ENCODE assay signal across 28 cellular contexts in the genomic region with DNA sequence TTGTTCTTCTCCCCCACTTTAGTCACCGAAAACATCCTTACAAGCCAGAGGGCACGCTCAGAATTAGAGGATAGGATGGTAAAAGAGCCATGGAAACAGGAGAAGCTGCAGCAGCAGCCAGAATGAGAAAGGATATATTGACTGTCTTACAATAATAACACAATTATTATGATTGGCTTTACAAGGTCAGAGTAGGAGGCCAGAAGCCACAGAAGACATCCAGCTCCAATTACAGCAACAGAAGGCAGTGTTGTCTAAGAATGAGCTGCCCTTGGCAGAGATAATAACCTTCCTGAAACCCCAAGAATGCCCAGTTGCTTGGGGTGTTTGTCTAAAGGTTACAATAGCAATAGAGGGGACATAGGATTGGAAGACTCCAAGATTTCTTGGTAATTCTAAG.
"Had no signal": no experiment of that assay in that cellular context is flagged by ENCODE, and none has a peak within 500 bp of the region (broad histone marks: within the 10 kb centered on the region; RNA-seq: fewer than 3 reads in every experiment).

No MANE protein-coding gene starts in this region.

- ATAC-seq: effector memory CD8-positive, alpha-beta T cell; natural killer cell treated with Interleukin-12 subunit alpha and Interleukin-12 subunit beta and Interleukin-15 and Interleukin-18, amount 100 ng/mL, for 72 hours; right lobe of liver; stimulated activated memory B cell treated with anti-CD40 and anti-IgM and Interleukin-4, amounts not matched to agents 10 μg/mL and 1 μg/mL and 100 μg/mL, for 72 hours; stimulated activated naive CD8-positive, alpha-beta T cell treated with anti-CD3 and anti-CD28 coated beads, Interleukin-15, amount 100 ng/mL, for 72 hours had no signal

- H3K36me3 ChIP-seq: ascending aorta, right lobe of liver, tibial artery had no signal

- H3K9me3 Mint-ChIP-seq: activated CD4-positive, alpha-beta memory T cell treated with anti-CD3 and anti-CD28 coated beads for 36 hours; activated CD4-positive, alpha-beta T cell treated with anti-CD3 and anti-CD28 coated beads, Interleukin-2, amount 10 ng/mL, durations not matched to agents 24 days and 14 days; activated naive CD4-positive, alpha-beta T cell treated with anti-CD3 and anti-CD28 coated beads for 36 hours; activated T-helper 1 cell treated with anti-CD3 and anti-CD28 coated beads, Interleukin-12 subunit alpha, Interleukin-12 subunit beta, Interleukin-2, Interleukin-4 antibody, amounts not matched to agents 30 ng/mL and 10 ng/mL and 1 ng/mL, durations not matched to agents 14 hours and 24 hours and 36 hours; brain; effector memory CD8-positive, alpha-beta T cell; natural killer cell treated with Interleukin-12 subunit alpha and Interleukin-12 subunit beta and Interleukin-15 and Interleukin-18, amount 100 ng/mL, for 72 hours; T-helper 2 cell treated with Interferon-gamma antibody and Interleukin-4, amounts not matched to agents 5 μg/mL and 100 μg/mL, for 36 hours had no signal

- H3K4me1 ChIP-seq: ascending aorta, right lobe of liver had no signal

- H3K4me1 Mint-ChIP-seq: activated CD4-positive, alpha-beta T cell treated with anti-CD3 and anti-CD28 coated beads, Interleukin-2, amount 10 ng/mL, durations not matched to agents 24 days and 14 days; activated naive CD8-positive, alpha-beta T cell treated with anti-CD3 and anti-CD28 coated beads for 36 hours; brain; stimulated activated memory B cell treated with anti-CD40 and anti-IgM and Interleukin-4, amounts not matched to agents 10 μg/mL and 1 μg/mL and 100 μg/mL, for 72 hours; stimulated activated naive CD8-positive, alpha-beta T cell treated with anti-CD3 and anti-CD28 coated beads, Interleukin-15, amount 100 ng/mL, for 72 hours had no signal

- H3K27me3 Mint-ChIP-seq: activated naive CD8-positive, alpha-beta T cell treated with anti-CD3 and anti-CD28 coated beads for 36 hours; brain; progenitor cell of endocrine pancreas; stimulated activated naive CD8-positive, alpha-beta T cell treated with anti-CD3 and anti-CD28 coated beads, Interleukin-15, amount 100 ng/mL, for 72 hours had no signal

- H3K27ac Mint-ChIP-seq: activated CD4-positive, alpha-beta memory T cell treated with anti-CD3 and anti-CD28 coated beads for 36 hours; activated CD4-positive, alpha-beta T cell treated with anti-CD3 and anti-CD28 coated beads, Interleukin-2, amount 10 ng/mL, durations not matched to agents 24 days and 14 days; activated naive CD4-positive, alpha-beta T cell treated with anti-CD3 and anti-CD28 coated beads for 36 hours; activated naive CD8-positive, alpha-beta T cell treated with anti-CD3 and anti-CD28 coated beads for 36 hours; activated T-helper 1 cell treated with anti-CD3 and anti-CD28 coated beads, Interleukin-12 subunit alpha, Interleukin-12 subunit beta, Interleukin-2, Interleukin-4 antibody, amounts not matched to agents 30 ng/mL and 10 ng/mL and 1 ng/mL, durations not matched to agents 14 hours and 24 hours and 36 hours; effector memory CD8-positive, alpha-beta T cell; memory B cell; natural killer cell treated with Interleukin-12 subunit alpha and Interleukin-12 subunit beta and Interleukin-15 and Interleukin-18, amount 100 ng/mL, for 72 hours; progenitor cell of endocrine pancreas; stimulated activated memory B cell treated with anti-CD40 and anti-IgM and Interleukin-4, amounts not matched to agents 10 μg/mL and 1 μg/mL and 100 μg/mL, for 72 hours; stimulated activated naive CD8-positive, alpha-beta T cell treated with anti-CD3 and anti-CD28 coated beads, Interleukin-15, amount 100 ng/mL, for 72 hours; T-helper 2 cell treated with Interferon-gamma antibody and Interleukin-4, amounts not matched to agents 5 μg/mL and 100 μg/mL, for 36 hours had no signal

- H3K4me3 ChIP-seq: ascending aorta, right lobe of liver, smooth muscle cell, tibial artery had no signal

- H3K9me3 ChIP-seq: ascending aorta, right lobe of liver, tibial artery had no signal

- H3K27me3 ChIP-seq: ascending aorta, right lobe of liver, tibial artery had no signal

- H3K27ac ChIP-seq: ascending aorta, right lobe of liver had no signal

- H3K36me3 Mint-ChIP-seq: activated CD4-positive, alpha-beta memory T cell treated with anti-CD3 and anti-CD28 coated beads for 36 hours; activated naive CD8-positive, alpha-beta T cell treated with anti-CD3 and anti-CD28 coated beads for 36 hours; brain; memory B cell; natural killer cell treated with Interleukin-12 subunit alpha and Interleukin-12 subunit beta and Interleukin-15 and Interleukin-18, amount 100 ng/mL, for 72 hours; stimulated activated memory B cell treated with anti-CD40 and anti-IgM and Interleukin-4, amounts not matched to agents 10 μg/mL and 1 μg/mL and 100 μg/mL, for 72 hours had no signal

- DNase-seq: activated CD4-positive, alpha-beta memory T cell treated with anti-CD3 and anti-CD28 coated beads for 36 hours; activated CD4-positive, alpha-beta T cell treated with anti-CD3 and anti-CD28 coated beads, Interleukin-2, amount 10 ng/mL, durations not matched to agents 24 days and 14 days; activated CD8-positive, alpha-beta memory T cell treated with anti-CD3 and anti-CD28 coated beads, Interleukin-2, amount 50 U/mL, for 4 hours; activated effector memory CD4-positive, alpha-beta T cell treated with anti-CD3 and anti-CD28 coated beads, Interleukin-2, amount 50 U/mL, for 16 hours; activated naive CD4-positive, alpha-beta T cell treated with anti-CD3 and anti-CD28 coated beads for 36 hours; activated naive CD8-positive, alpha-beta T cell treated with anti-CD3 and anti-CD28 coated beads for 36 hours; activated T-cell treated with anti-CD3 and anti-CD28 coated beads, Interleukin-2, amount 50 U/mL, for 1 hour; cortex of kidney; effector memory CD8-positive, alpha-beta T cell; erythroblast; head of caudate nucleus; hippocampal formation; right lobe of liver; stimulated activated CD4-positive, alpha-beta T cell treated with anti-CD3 and anti-CD28 coated beads, Interleukin-1b, Interleukin-23, amount 100 ng/mL, for 48 hours; stimulated activated CD4-positive, alpha-beta T cell treated with anti-CD3 and anti-CD28 coated beads, Interleukin-4, amount 100 ng/mL, for 4 hours; stimulated activated CD8-positive, alpha-beta memory T cell treated with anti-CD3 and anti-CD28 coated beads, Interleukin-4, amount 100 ng/mL, for 48 hours; stimulated activated naive CD8-positive, alpha-beta T cell treated with anti-CD3 and anti-CD28 coated beads, Interleukin-15, amount 100 ng/mL, for 72 hours; T-helper 1 cell; tibial artery had no signal

- H3K4me3 Mint-ChIP-seq: activated CD4-positive, alpha-beta memory T cell treated with anti-CD3 and anti-CD28 coated beads for 36 hours; activated CD4-positive, alpha-beta T cell treated with anti-CD3 and anti-CD28 coated beads, Interleukin-2, amount 10 ng/mL, durations not matched to agents 24 days and 14 days; activated naive CD4-positive, alpha-beta T cell treated with anti-CD3 and anti-CD28 coated beads for 36 hours; activated naive CD8-positive, alpha-beta T cell treated with anti-CD3 and anti-CD28 coated beads for 36 hours; activated T-helper 1 cell treated with anti-CD3 and anti-CD28 coated beads, Interleukin-12 subunit alpha, Interleukin-12 subunit beta, Interleukin-2, Interleukin-4 antibody, amounts not matched to agents 30 ng/mL and 10 ng/mL and 1 ng/mL, durations not matched to agents 14 hours and 24 hours and 36 hours; brain; effector memory CD8-positive, alpha-beta T cell; memory B cell; natural killer cell treated with Interleukin-12 subunit alpha and Interleukin-12 subunit beta and Interleukin-15 and Interleukin-18, amount 100 ng/mL, for 72 hours; stimulated activated memory B cell treated with anti-CD40 and anti-IgM and Interleukin-4, amounts not matched to agents 10 μg/mL and 1 μg/mL and 100 μg/mL, for 72 hours; stimulated activated naive CD8-positive, alpha-beta T cell treated with anti-CD3 and anti-CD28 coated beads, Interleukin-15, amount 100 ng/mL, for 72 hours; T-helper 2 cell treated with Interferon-gamma antibody and Interleukin-4, amounts not matched to agents 5 μg/mL and 100 μg/mL, for 36 hours had no signal
